In genomic region chr21:44258056-44258725, GRCh38 we compare ENCODE assay signal across 1 cellular context.
TF ChIP-seq lines count a peak whose summit lies in the region.

No MANE protein-coding gene starts in this region.

TF ChIP-seq in H1, 55 proteins besides CTCF, POLR2A, EP300 and RAD21:
- TF ChIP-seq CHD1 (IDR thresholded peaks at IDR 0.05; ENCODE audit: low read depth, low read length) (no peak), SRF (IDR thresholded peaks at IDR 0.05; ENCODE audit: low read depth, low read length) (no peak), KDM1A (IDR thresholded peaks at IDR 0.05; ENCODE audit: borderline replicate concordance, low read length) (no peak), NRF1 (IDR thresholded peaks at IDR 0.05; ENCODE audit: low read depth, low read length) (no peak), BACH1 (IDR thresholded peaks at IDR 0.05; ENCODE audit: low read length) (no peak), SP1 (IDR thresholded peaks at IDR 0.05; ENCODE audit: low read depth, low read length) (no peak)
